ENCODE assay signal across 19 cellular contexts in genomic region chr12:49334681-49335080, GRCh38. TPM values are rescaled to one million over a fixed set of nuclear protein-coding genes. Genes with fewer than 3 reads are reported as not detected.
"Had no signal": no experiment of that assay in that cellular context is flagged by ENCODE, and none has a peak within 500 bp of the region (broad histone marks: within the 10 kb centered on the region; RNA-seq: fewer than 3 reads in every experiment).

No MANE protein-coding gene starts in this region.

- DNase-seq: activated T-cell treated with anti-CD3 and anti-CD28 coated beads, Interleukin-2, amount 50 U/mL, for 1 hour; amniotic stem cell; caudate nucleus; esophagus squamous epithelium; hippocampal formation; mesendoderm; psoas muscle; stimulated activated CD4-positive, alpha-beta T cell treated with anti-CD3 and anti-CD28 coated beads, Interleukin-1b, Interleukin-23, amount 100 ng/mL, for 48 hours; T1000; uterus had no signal

- H3K4me1 ChIP-seq: psoas muscle, uterus had no signal

- H3K27ac Mint-ChIP-seq: activated naive CD8-positive, alpha-beta T cell had no signal

- ATAC-seq: activated CD4-positive, CD25-positive, alpha-beta regulatory T cell treated with anti-CD3 and anti-CD28 coated beads, Interleukin-2, amount 50 U/mL, for 24 hours; psoas muscle; sciatic nerve had no signal

- H3K27ac ChIP-seq: esophagus squamous epithelium, psoas muscle, uterus had no signal

- H3K4me3 ChIP-seq: esophagus squamous epithelium, psoas muscle, uterus had no signal

- H3K36me3 Mint-ChIP-seq: activated naive CD8-positive, alpha-beta T cell had no signal

- H3K9me3 Mint-ChIP-seq: nephron had no signal

- H3K9me3 ChIP-seq: esophagus squamous epithelium, psoas muscle, uterus had no signal

- H3K36me3 ChIP-seq: uterus had no signal

RNA-seq across cellular contexts. Expression of gene C1QL4, which starts 2.3 kb away (rescaled TPM):
- total RNA-seq: esophagus squamous epithelium, fibroblast of villous mesenchyme, glomerular endothelial cell, kidney epithelial cell, liver, osteocyte, psoas muscle, sciatic nerve had no signal
- polyA plus RNA-seq: liver, psoas muscle had no signal

RNA-seq across cellular contexts. Expression of gene DNAJC22, which starts 12.0 kb away (rescaled TPM):
- total RNA-seq: sciatic nerve had no signal

RNA-seq across cellular contexts. Expression of gene PRPH, which starts 39.7 kb away (rescaled TPM):
- total RNA-seq: fibroblast of villous mesenchyme, glomerular endothelial cell, liver, osteocyte, psoas muscle had no signal
